Comparison of ENCODE assay signal across 1 cellular context in the genomic region with DNA sequence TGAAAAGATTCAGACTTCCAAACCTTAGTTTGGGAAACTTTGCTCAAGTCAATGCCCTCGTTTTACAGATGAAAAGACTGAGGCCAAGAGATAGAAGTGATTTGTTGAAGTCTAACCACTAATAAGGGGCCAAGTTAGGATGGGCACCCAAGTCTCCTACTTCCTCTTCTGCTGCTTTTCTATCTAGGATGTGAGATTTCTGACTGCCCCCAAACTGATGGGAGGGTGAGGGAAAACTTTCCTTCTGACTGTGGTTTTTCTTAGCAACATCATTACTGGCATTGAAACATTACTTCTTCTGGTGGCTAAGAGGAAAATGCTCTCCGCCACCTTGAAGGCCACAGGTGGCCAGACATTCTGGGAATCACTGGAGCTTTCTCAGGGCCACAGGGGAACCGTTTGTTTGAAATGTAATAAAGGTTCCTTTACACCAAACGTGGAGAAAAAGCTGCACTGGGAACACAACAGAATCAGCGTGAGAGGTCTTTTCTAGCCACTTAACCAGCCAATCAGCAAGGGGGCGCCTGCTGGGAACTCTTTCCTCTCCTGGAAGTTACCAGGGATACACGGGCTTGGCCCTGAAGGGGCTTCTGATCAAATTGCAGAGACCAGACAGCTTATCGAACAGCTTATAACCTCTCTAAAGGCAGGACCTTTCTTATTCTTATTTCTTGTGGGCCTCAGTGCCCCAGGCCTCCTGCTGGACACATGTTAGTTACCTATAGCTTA.
TF ChIP-seq lines count a peak whose summit lies in the region.

No MANE protein-coding gene starts in this region.

TF ChIP-seq in H1, 55 proteins besides CTCF, POLR2A, EP300 and RAD21 (continued from another document):
- TF ChIP-seq, protein P1, sequence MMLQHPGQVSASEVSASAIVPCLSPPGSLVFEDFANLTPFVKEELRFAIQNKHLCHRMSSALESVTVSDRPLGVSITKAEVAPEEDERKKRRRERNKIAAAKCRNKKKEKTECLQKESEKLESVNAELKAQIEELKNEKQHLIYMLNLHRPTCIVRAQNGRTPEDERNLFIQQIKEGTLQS (IDR thresholded peaks at IDR 0.05; ENCODE audit: insufficient read depth, low read depth, low read length), result no peak
- TF ChIP-seq GABPA (IDR thresholded peaks at IDR 0.05; ENCODE audit: borderline replicate concordance, insufficient read depth, low read length), result no peak
- no peak for TF ChIP-seq RNF2 (IDR thresholded peaks at IDR 0.05; ENCODE audit: borderline replicate concordance, low read depth, low read length, missing control alignments, poor library complexity, severe bottlenecking)
- TF ChIP-seq CHD1 (IDR thresholded peaks at IDR 0.05; ENCODE audit: low read depth, low read length), result no peak
- TF ChIP-seq TCF12 (IDR thresholded peaks at IDR 0.05; ENCODE audit: low read depth, low read length), result no peak
- no peak for TF ChIP-seq KDM1A (IDR thresholded peaks at IDR 0.05; ENCODE audit: borderline replicate concordance, low read length)
- no peak for TF ChIP-seq ZNF274 (IDR thresholded peaks at IDR 0.05; ENCODE audit: borderline replicate concordance, extremely low read depth, low read length)
- no peak for TF ChIP-seq POU5F1 (IDR thresholded peaks at IDR 0.05; ENCODE audit: low read depth, low read length)
- no peak for TF ChIP-seq YY1 (IDR thresholded peaks at IDR 0.05; ENCODE audit: low read depth, low read length)
- no peak for TF ChIP-seq SP4 (IDR thresholded peaks at IDR 0.05; ENCODE audit: low read length)
